ENCODE assay signal across 8 cellular contexts in the genomic region with DNA sequence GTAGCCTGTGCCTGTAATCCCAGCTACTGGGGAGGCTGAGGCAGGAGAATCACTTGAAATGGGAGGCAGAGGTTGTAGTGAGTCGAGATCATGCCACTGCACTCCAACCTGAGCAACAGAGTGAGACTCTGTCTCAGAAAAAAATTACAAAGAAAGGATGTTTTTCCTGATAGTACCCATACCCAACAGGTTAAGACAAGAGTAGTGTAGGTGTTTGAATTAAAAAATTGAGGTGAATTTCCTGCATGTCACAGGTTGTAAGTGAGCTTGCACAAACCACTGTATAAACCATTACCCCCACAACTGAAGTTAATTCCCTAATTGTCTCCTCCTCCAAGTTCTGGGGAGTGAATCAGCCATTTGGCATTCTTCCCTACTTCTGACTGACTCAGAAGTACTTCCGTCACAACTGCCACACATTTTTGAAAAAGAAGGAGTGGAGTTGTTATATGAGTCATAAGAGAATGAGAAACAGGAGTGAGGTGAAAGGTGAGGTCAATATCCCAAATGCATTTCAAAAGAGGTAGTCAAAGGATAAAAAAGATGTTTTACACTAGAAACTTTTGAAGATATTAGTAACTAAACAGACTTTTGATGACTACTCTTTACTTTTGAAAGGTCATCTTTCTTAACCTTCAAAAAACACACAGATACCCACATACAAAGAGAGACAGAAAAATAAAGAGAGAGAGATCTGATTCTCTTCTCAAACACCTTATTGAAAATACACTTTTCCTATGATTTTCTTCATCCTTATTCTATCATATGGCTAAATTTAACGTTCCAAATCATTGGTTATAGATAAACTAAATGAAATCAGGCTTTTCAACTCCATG.
A peak's percentile ranks its signal among the peaks of the same experiment; 100 is the strongest.
DNase-seq lines count a peak whose midpoint lies in the region; ATAC-seq and TF ChIP-seq lines count a peak whose summit lies in the region.

No MANE protein-coding gene starts in this region.

- no peaks in the 10 kb centered on the region for H3K4me1 ChIP-seq in HEK293 (ENCODE audit: control insufficient read depth, insufficient read depth, low read length)
- H3K4me1 ChIP-seq in SK-N-SH (ENCODE audit: control insufficient read depth in 1 of 2, insufficient read depth in 2 of 2, low read depth in 1 of 2, low read length in 1 of 2): peaks cover 0 to 4% of the 10 kb centered on the region in 2 experiments; a peak in 1 of 4 replicates
- H3K4me1 ChIP-seq in skeletal muscle satellite cell (ENCODE audit: control insufficient read depth, insufficient read depth, low read length): peaks cover 30% of the 10 kb centered on the region

- no peaks in the 10 kb centered on the region for H3F3A ChIP-seq in SK-N-SH (replicated peaks; ENCODE audit: insufficient read depth)

- no peaks in the 10 kb centered on the region for H4K20me1 ChIP-seq in SK-N-SH (ENCODE audit: insufficient read depth)

- no peaks in the 10 kb centered on the region for H3K79me2 ChIP-seq in SK-N-SH (ENCODE audit: insufficient read depth)

- POLR2A ChIA-PET in HEK293 (lab: Yijun Ruan, JAX) (no interaction called here), SK-N-SH (lab: Yijun Ruan, JAX) (no interaction called here)

- H3K27ac ChIP-seq in HEK293 (ENCODE audit: extremely low read depth, low read depth, low read length): no peak overlapping the region
- H3K27ac ChIP-seq in SK-N-SH (ENCODE audit: low read depth in 2 of 2, low read length in 1 of 2): peak overlapping the region in 1 of 2 experiments; percentile 27; a peak in 1 of 4 replicates

- ATAC-seq in HG03196 (IDR thresholded peaks at IDR 0.05; ENCODE audit: unreplicated experiment): no peak
- no peak for ATAC-seq in HG02798 (IDR thresholded peaks at IDR 0.05; ENCODE audit: poor library complexity, unreplicated experiment)

- CTCF ChIA-PET in HEK293 (lab: Yijun Ruan, JAX) (no interaction called here), SK-N-SH (lab: Yijun Ruan, JAX) (no interaction called here)

- no peaks in the 10 kb centered on the region for H3K9me2 ChIP-seq in SK-N-SH

- 4% methylated on average over 3 of the region's 3 CpGs for WGBS in SK-N-SH (ENCODE audit: low lambda C conversion rate)

- H2AFZ ChIP-seq in SK-N-SH (ENCODE audit: low read depth): no peak overlapping the region

- DNase-seq in SK-N-SH (no peak), fibroblast of villous mesenchyme (ENCODE audit: low read depth) (peak; percentile 99), cerebellar cortex (ENCODE audit: low spot score) (no peak), KG1 (lab: John Stamatoyannopoulos, UW) (no peak)

- H3K4me3 ChIP-seq in HEK293 (ENCODE audit: low read depth, low read length) (no peak overlapping the region), SK-N-SH (ENCODE audit: low read depth in 2 of 2, low read length in 1 of 2) (no peak overlapping the region), fibroblast of villous mesenchyme (ENCODE audit: low read depth, low read length) (no peak overlapping the region), skeletal muscle satellite cell (ENCODE audit: low read length) (no peak overlapping the region)

- H3K9me3 ChIP-seq in HEK293 (ENCODE audit: control insufficient read depth, insufficient read depth, low read depth, low read length) (no peaks in the 10 kb centered on the region), SK-N-SH (no peaks in the 10 kb centered on the region), skeletal muscle satellite cell (replicated peaks; ENCODE audit: low read length) (no peaks in the 10 kb centered on the region)

- H3K27me3 ChIP-seq in SK-N-SH (ENCODE audit: insufficient read depth) (no peaks in the 10 kb centered on the region), skeletal muscle satellite cell (ENCODE audit: control insufficient read depth, insufficient read depth, low read length) (no peaks in the 10 kb centered on the region)

- TF ChIP-seq EP300 in SK-N-SH (IDR thresholded peaks at IDR 0.05; ENCODE audit: borderline replicate concordance in 1 of 2, low read depth in 1 of 2, low read length in 1 of 2): peak in 1 of 2 experiments; percentile 88; a peak in 2 of 4 replicates

- H3K4me2 ChIP-seq in SK-N-SH (no peak overlapping the region), skeletal muscle satellite cell (ENCODE audit: low read length) (peak overlapping the region; percentile 11)

- H3K9ac ChIP-seq in SK-N-SH: no peak overlapping the region
- peak overlapping the region; percentile 11 for H3K9ac ChIP-seq in skeletal muscle satellite cell (ENCODE audit: low read depth, low read length)

- no peaks in the 10 kb centered on the region for H3K36me3 ChIP-seq in HEK293 (ENCODE audit: control insufficient read depth in 2 of 2, insufficient read depth in 1 of 2, low read length in 2 of 2)
- no peaks in the 10 kb centered on the region for H3K36me3 ChIP-seq in SK-N-SH (replicated peaks in 1 of 2; ENCODE audit: control insufficient read depth in 1 of 2, insufficient read depth in 2 of 2, low read length in 1 of 2)
- H3K36me3 ChIP-seq in skeletal muscle satellite cell (ENCODE audit: insufficient read depth, low read length): no peaks in the 10 kb centered on the region

- TF ChIP-seq CTCF in HEK293 (tag by site-specific recombination; IDR thresholded peaks at IDR 0.05) (no peak), SK-N-SH (IDR thresholded peaks at IDR 0.05) (no peak), fibroblast of villous mesenchyme (IDR thresholded peaks at IDR 0.05; ENCODE audit: insufficient read depth, low read depth, low read length) (no peak)

- no peak for TF ChIP-seq RAD21 in SK-N-SH (IDR thresholded peaks at IDR 0.05; ENCODE audit: low read length)

TF ChIP-seq in HEK293, 187 proteins besides CTCF, POLR2A, EP300 and RAD21 (continues in another document):
- TF ChIP-seq, protein P1, sequence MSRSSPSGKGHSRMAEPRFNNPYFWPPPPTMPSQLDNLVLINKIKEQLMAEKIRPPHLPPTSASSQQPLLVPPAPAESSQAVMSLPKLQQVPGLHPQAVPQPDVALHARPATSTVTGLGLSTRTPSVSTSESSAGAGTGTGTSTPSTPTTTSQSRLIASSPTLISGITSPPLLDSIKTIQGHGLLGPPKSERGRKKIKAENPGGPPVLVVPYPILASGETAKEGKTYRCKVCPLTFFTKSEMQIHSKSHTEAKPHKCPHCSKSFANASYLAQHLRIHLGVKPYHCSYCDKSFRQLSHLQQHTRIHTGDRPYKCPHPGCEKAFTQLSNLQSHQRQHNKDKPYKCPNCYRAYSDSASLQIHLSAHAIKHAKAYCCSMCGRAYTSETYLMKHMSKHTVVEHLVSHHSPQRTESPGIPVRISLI (tag by site-specific recombination; IDR thresholded peaks at IDR 0.05): 0 out of 2 replicates have a peak, but pooled peaks have one; percentile 41
- TF ChIP-seq ZNF24 (tag by site-specific recombination; IDR thresholded peaks at IDR 0.05) (peak; percentile 40; the same call in 1 of the 2 replicates), ZNF629 (tag by site-specific recombination; IDR thresholded peaks at IDR 0.05) (peak; percentile 88), SP2 (tag by site-specific recombination; IDR thresholded peaks at IDR 0.05) (no peak), SP7 (tag by site-specific recombination; IDR thresholded peaks at IDR 0.05) (peak; percentile 68)
- TF ChIP-seq, protein P2, sequence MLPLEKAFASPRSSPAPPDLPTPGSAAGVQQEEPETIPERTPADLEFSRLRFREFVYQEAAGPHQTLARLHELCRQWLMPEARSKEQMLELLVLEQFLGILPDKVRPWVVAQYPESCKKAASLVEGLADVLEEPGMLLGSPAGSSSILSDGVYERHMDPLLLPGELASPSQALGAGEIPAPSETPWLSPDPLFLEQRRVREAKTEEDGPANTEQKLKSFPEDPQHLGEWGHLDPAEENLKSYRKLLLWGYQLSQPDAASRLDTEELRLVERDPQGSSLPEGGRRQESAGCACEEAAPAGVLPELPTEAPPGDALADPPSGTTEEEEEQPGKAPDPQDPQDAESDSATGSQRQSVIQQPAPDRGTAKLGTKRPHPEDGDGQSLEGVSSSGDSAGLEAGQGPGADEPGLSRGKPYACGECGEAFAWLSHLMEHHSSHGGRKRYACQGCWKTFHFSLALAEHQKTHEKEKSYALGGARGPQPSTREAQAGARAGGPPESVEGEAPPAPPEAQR (tag by site-specific recombination; IDR thresholded peaks at IDR 0.05): no peak

TF ChIP-seq in SK-N-SH, 30 proteins besides CTCF, POLR2A, EP300 and RAD21 (continues in another document):
- TF ChIP-seq TCF12 (IDR thresholded peaks at IDR 0.05) (peak; percentile 93), NRF1 (IDR thresholded peaks at IDR 0.05; ENCODE audit: low read depth, low read length) (no peak), RCOR1 (IDR thresholded peaks at IDR 0.05; ENCODE audit: low read length) (no peak), TAF1 (IDR thresholded peaks at IDR 0.05; ENCODE audit: borderline replicate concordance, low read depth, low read length) (no peak), POLR2AphosphoS5 (IDR thresholded peaks at IDR 0.05; ENCODE audit: low read depth, low read length) (peak; percentile 68; the same call in 1 of the 2 replicates), CHD2 (IDR thresholded peaks at IDR 0.05; ENCODE audit: low read length, partially characterized antibody) (no peak), YY1 (IDR thresholded peaks at IDR 0.05; ENCODE audit: low read depth) (no peak), GATA2 (CRISPR knock-in tag; IDR thresholded peaks at IDR 0.05) (no peak), FOXM1 (IDR thresholded peaks at IDR 0.05; ENCODE audit: low read depth) (0 out of 2 replicates have a peak, but pooled peaks have one; percentile 42), TEAD4 (IDR thresholded peaks at IDR 0.05; ENCODE audit: borderline replicate concordance, insufficient read depth) (peak; percentile 47; the same call in 1 of the 2 replicates)
- TF ChIP-seq, protein P3, sequence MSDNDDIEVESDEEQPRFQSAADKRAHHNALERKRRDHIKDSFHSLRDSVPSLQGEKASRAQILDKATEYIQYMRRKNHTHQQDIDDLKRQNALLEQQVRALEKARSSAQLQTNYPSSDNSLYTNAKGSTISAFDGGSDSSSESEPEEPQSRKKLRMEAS (IDR thresholded peaks at IDR 0.05; ENCODE audit: low read depth): peak; percentile 52; the same call in 1 of the 2 replicates
